Comparison of ENCODE assay signal across 13 cellular contexts in genomic region chr4:30924521-30924920, GRCh38.
DNase-seq lines count a peak whose midpoint lies in the region; ATAC-seq and FAIRE-seq lines count a peak whose summit lies in the region.
"Had no signal": no experiment of that assay in that cellular context is flagged by ENCODE, and none has a peak within 500 bp of the region (broad histone marks: within the 10 kb centered on the region; RNA-seq: fewer than 3 reads in every experiment).

No MANE protein-coding gene starts in this region.

- DNase-seq in HCEC 1CT (peak; percentile 7), adipocyte (ENCODE audit: low read depth) (peak; percentile 66), iris pigment epithelial cell (ENCODE audit: low read depth) (peak; percentile 12), small intestine (peak; percentile 11), caudate nucleus (lab: John Stamatoyannopoulos, UW) (no peak)
- DNase-seq: ACHN; C1 segment of cervical spinal cord; CD4-positive, alpha-beta T cell; DMS79 had no signal

- no peak for FAIRE-seq in small intestine (lab: Jason Lieb, UNC)
- FAIRE-seq: GM12892, K562 had no signal

- H3K27me3 ChIP-seq in adipocyte (replicated peaks; ENCODE audit: control insufficient read depth, insufficient read depth, low read length) (no peaks in the 10 kb centered on the region), small intestine (ENCODE audit: control insufficient read depth in 2 of 2, insufficient read depth in 2 of 2, low read length in 2 of 2) (no peaks in the 10 kb centered on the region)

- H3K9me3 ChIP-seq in adipocyte (ENCODE audit: control insufficient read depth, low read length) (no peaks in the 10 kb centered on the region), small intestine (ENCODE audit: control insufficient read depth, low read depth) (no peaks in the 10 kb centered on the region)

- H3K4me3 ChIP-seq in adipocyte (ENCODE audit: low read length) (no peak overlapping the region), small intestine (ENCODE audit: low read depth in 1 of 2, low read length in 2 of 2) (no peak overlapping the region)
- H3K4me3 ChIP-seq: K562 had no signal

- no peaks in the 10 kb centered on the region for H3K36me3 ChIP-seq in adipocyte (ENCODE audit: control insufficient read depth, insufficient read depth, low read length, severe bottlenecking)
- no peaks in the 10 kb centered on the region for H3K36me3 ChIP-seq in small intestine (ENCODE audit: control insufficient read depth in 2 of 2, insufficient read depth in 2 of 2, low read length in 2 of 2)

- ATAC-seq in GM21825 (IDR thresholded peaks at IDR 0.05; ENCODE audit: unreplicated experiment) = no peak
- ATAC-seq in HG02885 (IDR thresholded peaks at IDR 0.05; ENCODE audit: poor library complexity, unreplicated experiment) = no peak
- ATAC-seq: K562 had no signal

- H3K4me1 ChIP-seq in adipocyte (ENCODE audit: control insufficient read depth, insufficient read depth, low read length) (peaks cover 19% of the 10 kb centered on the region), small intestine (ENCODE audit: control insufficient read depth in 2 of 2, insufficient read depth in 1 of 2, low read depth in 1 of 2, low read length in 1 of 2) (no peaks in the 10 kb centered on the region)

- H3K9ac ChIP-seq in adipocyte (ENCODE audit: low read length) = no peak overlapping the region

- H3K27ac ChIP-seq in small intestine (ENCODE audit: low read depth in 1 of 2, low read length in 1 of 2) (no peak overlapping the region), caudate nucleus (ENCODE audit: low read depth, low read length) (no peak overlapping the region)

Comparison
In these comparisons a context has a peak if more than half of its experiments do, and no peak if none do; other contexts are left out.
1. DNase-seq: peak in HCEC 1CT (single experiment), adipocyte (single experiment), iris pigment epithelial cell (single experiment) and small intestine (single experiment); none in caudate nucleus (0 of 61).